26 cellular contexts compared by ENCODE assay signal in the genomic region with DNA sequence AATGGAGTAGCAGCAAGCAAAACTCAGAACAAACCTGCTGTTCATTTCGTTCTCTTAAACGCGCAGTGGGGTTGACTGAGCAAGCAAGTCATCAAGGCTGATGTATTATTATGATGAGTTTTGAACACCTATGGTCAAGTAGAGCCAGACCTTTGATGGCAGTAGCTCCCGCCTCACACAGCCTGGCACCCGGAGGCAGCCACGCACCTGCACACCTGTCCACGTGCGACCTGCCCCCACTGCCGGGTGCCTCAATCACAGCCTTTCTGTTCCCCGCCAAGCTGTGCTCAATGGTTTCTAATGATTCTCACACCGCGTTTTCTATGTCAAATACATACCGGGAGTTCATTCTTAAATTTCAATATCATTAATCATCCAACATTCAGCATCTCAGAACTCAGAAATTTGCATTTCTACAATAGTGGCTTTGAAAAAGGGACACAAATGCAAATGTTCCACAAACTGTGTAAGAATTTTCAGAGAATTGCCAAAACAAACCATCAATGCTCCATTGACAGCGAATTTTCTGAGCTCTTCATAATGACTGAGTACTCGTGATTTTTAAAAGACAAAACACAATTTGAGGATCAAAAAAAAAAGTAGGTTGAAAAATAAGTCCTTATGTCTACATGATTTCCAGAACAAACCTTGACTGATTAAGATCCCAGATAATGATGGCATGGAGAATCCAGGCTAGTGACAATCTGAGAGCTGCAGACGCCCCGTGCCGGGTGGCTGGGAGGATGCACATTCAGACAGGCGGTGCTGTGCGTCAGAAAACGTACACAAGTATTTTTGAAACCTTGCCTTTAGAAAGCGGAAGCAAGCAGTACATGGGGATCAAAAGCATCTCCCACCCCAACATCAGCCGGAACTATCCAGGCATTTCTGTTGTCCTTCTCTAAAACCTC. TPM values are rescaled to one million over a fixed set of nuclear protein-coding genes. Genes with fewer than 3 reads are reported as not detected.
DNase-seq lines count a peak whose midpoint lies in the region; ATAC-seq and TF ChIP-seq lines count a peak whose summit lies in the region.
"Had no signal": no experiment of that assay in that cellular context is flagged by ENCODE, and none has a peak within 500 bp of the region (broad histone marks: within the 10 kb centered on the region; RNA-seq: fewer than 3 reads in every experiment).

No MANE protein-coding gene starts in this region.

- DNase-seq in H9 = no peak
- peak; percentile 74 to 81 for DNase-seq in NCI-H526 (lab: John Stamatoyannopoulos, UW)
- DNase-seq in activated CD4-positive, alpha-beta T cell treated with anti-CD3 and anti-CD28 coated beads, Interleukin-2, amount 50 U/mL, for 48 hours = no peak
- no peak for DNase-seq in HFFc6
- DNase-seq in foreskin keratinocyte = no peak
- DNase-seq: ACHN; activated CD4-positive, alpha-beta memory T cell treated with anti-CD3 and anti-CD28 coated beads for 36 hours; activated CD8-positive, alpha-beta memory T cell treated with anti-CD3 and anti-CD28 coated beads, Interleukin-2, amount 50 U/mL, for 48 hours; effector memory CD8-positive, alpha-beta T cell; erythroblast; KG1; NCI-H187 treated with DMSO at 0.1 percent for 48 hours; NCI-H82 had no signal

- TF ChIP-seq EP300 in gastroesophageal sphincter (IDR thresholded peaks at IDR 0.05) = no peak

- H3K4me1 ChIP-seq in H9 (ENCODE audit: insufficient read depth, low read length) (no peaks in the 10 kb centered on the region), gastroesophageal sphincter (peaks cover 0 to 84% (median 10%) of the 10 kb centered on the region in 3 donors), rectal smooth muscle tissue (ENCODE audit: control insufficient read depth, insufficient read depth, low read length) (peaks cover 35% of the 10 kb centered on the region), foreskin keratinocyte (no peaks in the 10 kb centered on the region)

- WGBS in H9 (ENCODE audit: extremely low coverage, insufficient read length, low lambda C conversion rate) = no CpG with 5 or more reads among the region's 23 CpGs
- 91 to 92% methylated on average over 22 to 23 of the region's 23 CpGs for WGBS in gastroesophageal sphincter (ENCODE audit: low coverage in 1 of 2), 2 donors

- no peak overlapping the region for H4K8ac ChIP-seq in H9 (replicated peaks; ENCODE audit: insufficient read length, low read depth, low read length)

- no peak overlapping the region for H3K56ac ChIP-seq in H9 (ENCODE audit: insufficient read length, low read depth, low read length)

- peaks cover 5 to 12% of the 10 kb centered on the region in 2 experiments for H3K4me1 Mint-ChIP-seq in H9
- no peaks in the 10 kb centered on the region for H3K4me1 Mint-ChIP-seq in HFFc6 (ENCODE audit: low read depth)

- H3K27me3 ChIP-seq in H9 (ENCODE audit: insufficient read depth, low read length) (no peaks in the 10 kb centered on the region), gastroesophageal sphincter (no peaks in the 10 kb centered on the region), rectal smooth muscle tissue (ENCODE audit: control insufficient read depth, insufficient read depth, low read length) (no peaks in the 10 kb centered on the region), foreskin keratinocyte (no peaks in the 10 kb centered on the region)
- H3K27me3 ChIP-seq: stomach had no signal

- H3K27ac Mint-ChIP-seq in H9 = peak overlapping the region in 1 of 3 experiments; percentile 86; a peak in 3 of 7 replicates
- no peak overlapping the region for H3K27ac Mint-ChIP-seq in HFFc6
- H3K27ac Mint-ChIP-seq: activated CD4-positive, alpha-beta memory T cell treated with anti-CD3 and anti-CD28 coated beads for 36 hours; activated naive CD4-positive, alpha-beta T cell treated with anti-CD3 and anti-CD28 coated beads, Interleukin-2, amount 50 U/mL, for 24 hours; activated T-helper 17 cell treated with anti-CD3 and anti-CD28 coated beads, Interleukin-2, amount 50 U/mL, for 72 hours; effector memory CD8-positive, alpha-beta T cell; memory B cell; type B pancreatic cell had no signal

- no peak overlapping the region for H2AK5ac ChIP-seq in H9 (ENCODE audit: insufficient read length, low read length)

- H3K4me3 ChIP-seq in gastroesophageal sphincter (no peak overlapping the region), rectal smooth muscle tissue (ENCODE audit: low read length) (no peak overlapping the region)
- H3K4me3 ChIP-seq: coronary artery, SK-N-MC, skin epidermis, stomach had no signal

- no peaks in the 10 kb centered on the region for H3K79me1 ChIP-seq in H9 (ENCODE audit: insufficient read depth, low read depth, low read length, poor library complexity, severe bottlenecking)

- no peak for TF ChIP-seq POLR2A in gastroesophageal sphincter (IDR thresholded peaks at IDR 0.05)

- TF ChIP-seq CTCF in H9 (conservative IDR thresholded peaks at IDR 0.05) (no peak), gastroesophageal sphincter (IDR thresholded peaks at IDR 0.05) (no peak), HFFc6 (IDR thresholded peaks at IDR 0.05) (no peak), foreskin keratinocyte (conservative IDR thresholded peaks at IDR 0.05) (no peak)

- no peak overlapping the region for H4K91ac ChIP-seq in H9 (ENCODE audit: insufficient read length, low read depth, low read length)

- no peak overlapping the region for H2AFZ ChIP-seq in H9 (ENCODE audit: low read length)

- no peak overlapping the region for H2BK20ac ChIP-seq in H9 (ENCODE audit: low read depth, low read length, poor library complexity, severe bottlenecking)

- H3K18ac ChIP-seq in H9 (ENCODE audit: insufficient read length, low read depth, low read length) = no peak overlapping the region

- H4K20me1 ChIP-seq in H9 (ENCODE audit: control insufficient read depth, insufficient read depth, insufficient read length) = no peaks in the 10 kb centered on the region

- no peak overlapping the region for H3K4me3 Mint-ChIP-seq in H9
- H3K4me3 Mint-ChIP-seq in HFFc6 = no peak overlapping the region
- H3K4me3 Mint-ChIP-seq: activated CD4-positive, alpha-beta memory T cell treated with anti-CD3 and anti-CD28 coated beads for 36 hours; activated naive CD4-positive, alpha-beta T cell treated with anti-CD3 and anti-CD28 coated beads, Interleukin-2, amount 50 U/mL, for 24 hours; activated T-helper 17 cell treated with anti-CD3 and anti-CD28 coated beads, Interleukin-2, amount 50 U/mL, for 72 hours; effector memory CD8-positive, alpha-beta T cell; memory B cell; type B pancreatic cell had no signal

- no peak for ATAC-seq in gastroesophageal sphincter
- no peak for ATAC-seq in HG02610 (IDR thresholded peaks at IDR 0.05; ENCODE audit: unreplicated experiment)
- ATAC-seq in foreskin keratinocyte = no peak
- ATAC-seq: activated CD4-positive, CD25-positive, alpha-beta regulatory T cell treated with anti-CD3 and anti-CD28 coated beads, Interleukin-2, amount 50 U/mL, for 24 hours; activated T-helper 17 cell treated with anti-CD3 and anti-CD28 coated beads, Interleukin-2, amount 50 U/mL, for 72 hours; effector memory CD8-positive, alpha-beta T cell; left colon had no signal

- H2BK5ac ChIP-seq in H9 (ENCODE audit: insufficient read length, low read length) = no peak overlapping the region

- H3K36me3 Mint-ChIP-seq in H9 (ENCODE audit: insufficient read depth in 1 of 3, low read depth in 3 of 3) (peaks cover 6 to 19% (median 16%) of the 10 kb centered on the region in 3 experiments), HFFc6 (ENCODE audit: low read depth) (no peaks in the 10 kb centered on the region)
- H3K36me3 Mint-ChIP-seq: activated naive CD4-positive, alpha-beta T cell treated with anti-CD3 and anti-CD28 coated beads, Interleukin-2, amount 50 U/mL, for 24 hours had no signal

- no peak overlapping the region for H3K4ac ChIP-seq in H9 (ENCODE audit: low read depth, low read length)

- H3K4me2 ChIP-seq in H9 (ENCODE audit: insufficient read depth, insufficient read length, low read length) = no peak overlapping the region

- H3K14ac ChIP-seq in H9 (ENCODE audit: insufficient read depth, low read length) = peak overlapping the region; percentile 28; the same call in 1 of the 2 replicates

- H4K5ac ChIP-seq in H9 (ENCODE audit: insufficient read length, low read depth, low read length) = no peak overlapping the region

- peaks cover 13% of the 10 kb centered on the region; the same call in 1 of the 2 replicates for H3K79me2 ChIP-seq in H9 (ENCODE audit: insufficient read depth, low read length)

- H3K9ac ChIP-seq in H9 (ENCODE audit: extremely low read depth, insufficient read length, low read length) = no peak overlapping the region
- H3K9ac ChIP-seq in rectal smooth muscle tissue (ENCODE audit: low read length) = no peak overlapping the region

- H3K9me3 Mint-ChIP-seq in H9 = peaks cover 0 to 3% of the 10 kb centered on the region in 2 experiments; a peak in 4 of 5 replicates
- H3K9me3 Mint-ChIP-seq in HFFc6 = no peaks in the 10 kb centered on the region
- H3K9me3 Mint-ChIP-seq: activated CD4-positive, alpha-beta memory T cell treated with anti-CD3 and anti-CD28 coated beads for 36 hours; activated naive CD4-positive, alpha-beta T cell treated with anti-CD3 and anti-CD28 coated beads, Interleukin-2, amount 50 U/mL, for 24 hours; activated T-helper 17 cell treated with anti-CD3 and anti-CD28 coated beads, Interleukin-2, amount 50 U/mL, for 72 hours; effector memory CD8-positive, alpha-beta T cell; type B pancreatic cell had no signal

- H3K9me3 ChIP-seq in H9 (ENCODE audit: control insufficient read depth, low read depth, low read length) (no peaks in the 10 kb centered on the region), gastroesophageal sphincter (no peaks in the 10 kb centered on the region)

- no peaks in the 10 kb centered on the region for H3K23me2 ChIP-seq in H9 (ENCODE audit: insufficient read length, low read depth, low read length, poor library complexity, severe bottlenecking)

- H3K23ac ChIP-seq in H9 (ENCODE audit: insufficient read length, low read depth, low read length) = no peak overlapping the region

- H2BK12ac ChIP-seq in H9 (ENCODE audit: insufficient read length, low read depth, low read length) = no peak overlapping the region

- no peak overlapping the region for H3T11ph ChIP-seq in H9 (ENCODE audit: low read length)

- H3K27ac ChIP-seq in H9 (ENCODE audit: insufficient read length, low read depth, low read length) (no peak overlapping the region), gastroesophageal sphincter (peak overlapping the region in 3 of 4 donors; percentile 9 to 26 (median 17)), rectal smooth muscle tissue (ENCODE audit: low read depth, low read length) (peak overlapping the region; percentile 83), foreskin keratinocyte (no peak overlapping the region)
- H3K27ac ChIP-seq: coronary artery, SK-N-MC, skin epidermis had no signal

- no peak overlapping the region for H2BK15ac ChIP-seq in H9 (ENCODE audit: low read depth, low read length)

- H2BK120ac ChIP-seq in H9 (ENCODE audit: low read depth, low read length, poor library complexity, severe bottlenecking) = no peak overlapping the region

- H3K36me3 ChIP-seq in gastroesophageal sphincter = peaks cover 0 to 6% of the 10 kb centered on the region in 2 donors
- no peaks in the 10 kb centered on the region for H3K36me3 ChIP-seq in rectal smooth muscle tissue (ENCODE audit: control insufficient read depth, insufficient read depth, low read length)

- no peaks in the 10 kb centered on the region for H3K27me3 Mint-ChIP-seq in H9 (ENCODE audit: low read depth)
- H3K27me3 Mint-ChIP-seq in HFFc6 (ENCODE audit: insufficient read depth) = no peaks in the 10 kb centered on the region
- H3K27me3 Mint-ChIP-seq: activated CD4-positive, alpha-beta memory T cell treated with anti-CD3 and anti-CD28 coated beads for 36 hours; activated naive CD4-positive, alpha-beta T cell treated with anti-CD3 and anti-CD28 coated beads, Interleukin-2, amount 50 U/mL, for 24 hours; activated T-helper 17 cell treated with anti-CD3 and anti-CD28 coated beads, Interleukin-2, amount 50 U/mL, for 72 hours; effector memory CD8-positive, alpha-beta T cell; memory B cell; type B pancreatic cell had no signal

RNA-seq across cellular contexts. Expression of a gene that starts 56.6 kb away (rescaled TPM):
- total RNA-seq in H9 (2021) = 27.5 and 32.0 TPM in 2 replicates
- total RNA-seq in gastroesophageal sphincter = 100 to 1,000 TPM in 1 of 4 donors, 10 to 100 TPM in 3; 41.3 to 104 (median 85.8) TPM
- 10 to 100 TPM in 3 of 6 experiments, 1 to 10 TPM in 3; 7.4 to 13.0 (median 9.5) TPM for total RNA-seq in HFFc6 (2021; fragmentation: NEBNext Ultra II Directional; extraction: Animal tissue kit (Norgen Biotek cat#: 25700))
- 6.9 and 7.5 TPM in 2 replicates for total RNA-seq in foreskin keratinocyte
- 1.0 TPM in 2 replicates for polyA plus RNA-seq in foreskin keratinocyte

Comparison
In these comparisons a context has a peak if more than half of its experiments do, and no peak if none do; other contexts are left out.
1. DNase-seq: peak in NCI-H526 (2 of 2); none in H9 (single experiment), activated CD4-positive, alpha-beta T cell treated with anti-CD3 and anti-CD28 coated beads, Interleukin-2, amount 50 U/mL, for 48 hours (0 of 2), HFFc6 (single experiment) and foreskin keratinocyte (0 of 2).
2. H3K27ac ChIP-seq: peak in gastroesophageal sphincter (3 of 4) and rectal smooth muscle tissue (single experiment); none in H9 (single experiment) and foreskin keratinocyte (single experiment).